ENCODE assay signal across 2 cellular contexts in the genomic region with DNA sequence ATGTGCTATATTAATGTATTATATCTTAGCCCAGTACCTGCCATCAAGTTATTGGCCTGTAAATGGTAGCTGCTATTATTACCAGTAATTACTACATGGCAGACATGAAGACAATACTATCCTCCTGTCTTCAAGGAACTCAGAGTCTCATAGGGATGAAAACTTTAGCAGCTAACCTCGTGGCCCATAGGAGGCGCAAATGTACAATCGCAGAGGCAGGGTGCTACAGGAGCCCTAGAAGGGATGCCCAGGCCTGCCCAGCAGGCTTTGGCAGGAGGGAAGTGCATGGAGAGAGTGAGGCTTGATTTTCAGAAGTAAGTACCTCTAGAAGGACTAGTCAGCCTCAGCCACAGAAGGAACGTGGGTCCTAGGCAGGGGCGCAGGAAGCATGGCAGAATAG.
TF ChIP-seq lines count a peak whose summit lies in the region.

No MANE protein-coding gene starts in this region.

TF ChIP-seq in Ishikawa, 13 proteins besides CTCF, POLR2A, EP300 and RAD21:
- TF ChIP-seq YY1 (IDR thresholded peaks at IDR 0.05; ENCODE audit: low read depth) (no peak), TCF12 (IDR thresholded peaks at IDR 0.05; ENCODE audit: low read depth) (no peak), CEBPB (IDR thresholded peaks at IDR 0.05) (no peak), ZBTB7A (IDR thresholded peaks at IDR 0.05; ENCODE audit: low read depth) (no peak)
- TF ChIP-seq, protein P1, sequence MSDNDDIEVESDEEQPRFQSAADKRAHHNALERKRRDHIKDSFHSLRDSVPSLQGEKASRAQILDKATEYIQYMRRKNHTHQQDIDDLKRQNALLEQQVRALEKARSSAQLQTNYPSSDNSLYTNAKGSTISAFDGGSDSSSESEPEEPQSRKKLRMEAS (IDR thresholded peaks at IDR 0.05), result no peak
- TF ChIP-seq, protein P2, sequence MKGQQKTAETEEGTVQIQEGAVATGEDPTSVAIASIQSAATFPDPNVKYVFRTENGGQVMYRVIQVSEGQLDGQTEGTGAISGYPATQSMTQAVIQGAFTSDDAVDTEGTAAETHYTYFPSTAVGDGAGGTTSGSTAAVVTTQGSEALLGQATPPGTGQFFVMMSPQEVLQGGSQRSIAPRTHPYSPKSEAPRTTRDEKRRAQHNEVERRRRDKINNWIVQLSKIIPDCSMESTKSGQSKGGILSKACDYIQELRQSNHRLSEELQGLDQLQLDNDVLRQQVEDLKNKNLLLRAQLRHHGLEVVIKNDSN (IDR thresholded peaks at IDR 0.05), result no peak

TF ChIP-seq in GM12878, 131 proteins besides CTCF, POLR2A, EP300 and RAD21:
- TF ChIP-seq NR2F1 (conservative IDR thresholded peaks at IDR 0.05) (no peak), POLR2AphosphoS2 (IDR thresholded peaks at IDR 0.05; ENCODE audit: low read depth, low read length) (no peak), MTA3 (IDR thresholded peaks at IDR 0.05; ENCODE audit: borderline replicate concordance, low read length) (no peak), IKZF1 (conservative IDR thresholded peaks at IDR 0.05) (no peak), NFYA (IDR thresholded peaks at IDR 0.05; ENCODE audit: borderline replicate concordance, low read depth, low read length) (no peak), JUND (IDR thresholded peaks at IDR 0.05; ENCODE audit: low read depth, low read length) (no peak), EZH2 (IDR thresholded peaks at IDR 0.05; ENCODE audit: borderline replicate concordance, control insufficient read depth, low read depth, low read length) (no peak)
- TF ChIP-seq, protein P3, sequence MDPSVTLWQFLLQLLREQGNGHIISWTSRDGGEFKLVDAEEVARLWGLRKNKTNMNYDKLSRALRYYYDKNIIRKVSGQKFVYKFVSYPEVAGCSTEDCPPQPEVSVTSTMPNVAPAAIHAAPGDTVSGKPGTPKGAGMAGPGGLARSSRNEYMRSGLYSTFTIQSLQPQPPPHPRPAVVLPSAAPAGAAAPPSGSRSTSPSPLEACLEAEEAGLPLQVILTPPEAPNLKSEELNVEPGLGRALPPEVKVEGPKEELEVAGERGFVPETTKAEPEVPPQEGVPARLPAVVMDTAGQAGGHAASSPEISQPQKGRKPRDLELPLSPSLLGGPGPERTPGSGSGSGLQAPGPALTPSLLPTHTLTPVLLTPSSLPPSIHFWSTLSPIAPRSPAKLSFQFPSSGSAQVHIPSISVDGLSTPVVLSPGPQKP (IDR thresholded peaks at IDR 0.05; ENCODE audit: low read depth, low read length), result no peak
- TF ChIP-seq, protein P4, sequence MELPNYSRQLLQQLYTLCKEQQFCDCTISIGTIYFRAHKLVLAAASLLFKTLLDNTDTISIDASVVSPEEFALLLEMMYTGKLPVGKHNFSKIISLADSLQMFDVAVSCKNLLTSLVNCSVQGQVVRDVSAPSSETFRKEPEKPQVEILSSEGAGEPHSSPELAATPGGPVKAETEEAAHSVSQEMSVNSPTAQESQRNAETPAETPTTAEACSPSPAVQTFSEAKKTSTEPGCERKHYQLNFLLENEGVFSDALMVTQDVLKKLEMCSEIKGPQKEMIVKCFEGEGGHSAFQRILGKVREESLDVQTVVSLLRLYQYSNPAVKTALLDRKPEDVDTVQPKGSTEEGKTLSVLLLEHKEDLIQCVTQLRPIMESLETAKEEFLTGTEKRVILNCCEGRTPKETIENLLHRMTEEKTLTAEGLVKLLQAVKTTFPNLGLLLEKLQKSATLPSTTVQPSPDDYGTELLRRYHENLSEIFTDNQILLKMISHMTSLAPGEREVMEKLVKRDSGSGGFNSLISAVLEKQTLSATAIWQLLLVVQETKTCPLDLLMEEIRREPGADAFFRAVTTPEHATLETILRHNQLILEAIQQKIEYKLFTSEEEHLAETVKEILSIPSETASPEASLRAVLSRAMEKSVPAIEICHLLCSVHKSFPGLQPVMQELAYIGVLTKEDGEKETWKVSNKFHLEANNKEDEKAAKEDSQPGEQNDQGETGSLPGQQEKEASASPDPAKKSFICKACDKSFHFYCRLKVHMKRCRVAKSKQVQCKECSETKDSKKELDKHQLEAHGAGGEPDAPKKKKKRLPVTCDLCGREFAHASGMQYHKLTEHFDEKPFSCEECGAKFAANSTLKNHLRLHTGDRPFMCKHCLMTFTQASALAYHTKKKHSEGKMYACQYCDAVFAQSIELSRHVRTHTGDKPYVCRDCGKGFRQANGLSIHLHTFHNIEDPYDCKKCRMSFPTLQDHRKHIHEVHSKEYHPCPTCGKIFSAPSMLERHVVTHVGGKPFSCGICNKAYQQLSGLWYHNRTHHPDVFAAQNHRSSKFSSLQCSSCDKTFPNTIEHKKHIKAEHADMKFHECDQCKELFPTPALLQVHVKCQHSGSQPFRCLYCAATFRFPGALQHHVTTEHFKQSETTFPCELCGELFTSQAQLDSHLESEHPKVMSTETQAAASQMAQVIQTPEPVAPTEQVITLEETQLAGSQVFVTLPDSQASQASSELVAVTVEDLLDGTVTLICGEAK (IDR thresholded peaks at IDR 0.05; ENCODE audit: borderline replicate concordance), result no peak
